19 cellular contexts compared by ENCODE assay signal in the genomic region with DNA sequence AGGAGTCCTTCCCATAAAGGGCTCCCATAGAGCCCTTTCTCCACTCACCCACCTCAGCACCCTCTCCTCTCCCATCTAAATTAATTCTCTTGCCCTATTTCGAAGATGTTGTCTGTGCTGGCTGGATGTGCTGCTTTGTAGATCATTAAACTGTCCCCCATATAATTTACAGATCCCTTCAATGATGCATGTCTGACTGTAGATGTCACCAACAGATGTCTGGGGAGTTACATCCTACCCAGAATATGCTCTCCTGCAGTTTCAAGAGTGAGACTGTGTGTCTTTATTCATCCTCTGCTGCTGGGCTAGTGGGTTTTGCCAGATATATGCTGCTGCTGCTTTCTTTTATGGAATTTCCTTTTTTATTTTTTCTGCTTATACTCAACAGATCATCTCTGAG.
DNase-seq lines count a peak whose midpoint lies in the region; ATAC-seq and TF ChIP-seq lines count a peak whose summit lies in the region.
"Had no signal": no experiment of that assay in that cellular context is flagged by ENCODE, and none has a peak within 500 bp of the region (broad histone marks: within the 10 kb centered on the region; RNA-seq: fewer than 3 reads in every experiment).

No MANE protein-coding gene starts in this region.

- WGBS in SK-N-SH (ENCODE audit: low lambda C conversion rate), result 5% methylated on average over 1 of the region's 1 CpG

- no peak for TF ChIP-seq CTCF in SK-N-SH (IDR thresholded peaks at IDR 0.05)
- TF ChIP-seq CTCF in WERI-Rb-1 (IDR thresholded peaks at IDR 0.05; ENCODE audit: low read depth, low read length), result no peak
- TF ChIP-seq CTCF in neural cell (IDR thresholded peaks at IDR 0.05; ENCODE audit: poor library complexity, severe bottlenecking), result peak; percentile 61

- no peaks in the 10 kb centered on the region for H3K36me3 ChIP-seq in SK-N-SH (replicated peaks in 1 of 2; ENCODE audit: control insufficient read depth in 1 of 2, insufficient read depth in 2 of 2, low read length in 1 of 2)
- no peaks in the 10 kb centered on the region for H3K36me3 ChIP-seq in WERI-Rb-1
- no peaks in the 10 kb centered on the region for H3K36me3 ChIP-seq in neural cell (ENCODE audit: insufficient read depth, low read length)
- H3K36me3 ChIP-seq: gastrocnemius medialis, HAP-1, MG63, vagina had no signal

- POLR2A ChIA-PET in SK-N-SH (lab: Yijun Ruan, JAX) (no interaction called here), HEK293T (lab: Yijun Ruan, JAX) (no interaction called here)

- no peaks in the 10 kb centered on the region for H3K9me2 ChIP-seq in SK-N-SH
- no peaks in the 10 kb centered on the region for H3K9me2 ChIP-seq in neural cell (ENCODE audit: insufficient read depth, low read length)

- H3K9me3 ChIP-seq in SK-N-SH (no peaks in the 10 kb centered on the region), WERI-Rb-1 (ENCODE audit: severe bottlenecking) (peaks cover 6% of the 10 kb centered on the region), neural cell (ENCODE audit: low read length) (no peaks in the 10 kb centered on the region)
- H3K9me3 ChIP-seq: A549, gastrocnemius medialis, HAP-1, vagina had no signal

- TF ChIP-seq RAD21 in SK-N-SH (IDR thresholded peaks at IDR 0.05; ENCODE audit: low read length), result no peak
- TF ChIP-seq RAD21 in neural cell (conservative IDR thresholded peaks at IDR 0.05), result peak; percentile 70

- peak; percentile 39 for DNase-seq in SK-N-SH
- no peak for DNase-seq in HEK293T (ENCODE audit: extremely low spot score)
- no peak for DNase-seq in WERI-Rb-1
- DNase-seq in hypothalamus (lab: John Stamatoyannopoulos, UW), result no peak
- no peak for DNase-seq in left lobe of liver (ENCODE audit: low spot score)
- DNase-seq: CD4-positive, alpha-beta T cell; cerebellar nuclear complex; gastrocnemius medialis; mammary epithelial cell; MG63; NCI-H187; stimulated activated CD4-positive, alpha-beta T cell treated with anti-CD3 and anti-CD28 coated beads, Interleukin-1b, Interleukin-23, amount 100 ng/mL, for 48 hours had no signal

- H3K27me3 ChIP-seq in SK-N-SH (ENCODE audit: insufficient read depth) (no peaks in the 10 kb centered on the region), WERI-Rb-1 (ENCODE audit: insufficient read depth, low read depth, severe bottlenecking) (no peaks in the 10 kb centered on the region), neural cell (ENCODE audit: insufficient read depth, low read depth, low read length) (no peaks in the 10 kb centered on the region)
- H3K27me3 ChIP-seq: gastrocnemius medialis, MG63, vagina had no signal

- H2AFZ ChIP-seq in SK-N-SH (ENCODE audit: low read depth) (no peak overlapping the region), neural cell (ENCODE audit: low read depth, low read length) (peak overlapping the region; percentile 34)

- peaks cover 0 to 4% of the 10 kb centered on the region in 2 experiments; a peak in 2 of 4 replicates for H3K4me1 ChIP-seq in SK-N-SH (ENCODE audit: control insufficient read depth in 1 of 2, insufficient read depth in 2 of 2, low read depth in 1 of 2, low read length in 1 of 2)
- H3K4me1 ChIP-seq: A549, gastrocnemius medialis, HAP-1, vagina had no signal

- CTCF ChIA-PET in SK-N-SH (lab: Yijun Ruan, JAX) (interaction anchor here (0.7 kb wide), 1 partner anchor 35 kb away, joined by 4 read pairs; no protein-coding TSS in a partner anchor), HEK293T (lab: Yijun Ruan, JAX) (no interaction called here)

- TF ChIP-seq EP300 in SK-N-SH (IDR thresholded peaks at IDR 0.05; ENCODE audit: borderline replicate concordance in 1 of 2, low read depth in 1 of 2, low read length in 1 of 2) (no peak), neural cell (conservative IDR thresholded peaks at IDR 0.05; ENCODE audit: poor library complexity, severe bottlenecking) (peak; percentile 87)

- ATAC-seq in SK-N-SH treated with all-trans-retinoic acid at 6 μM for 48 hours (no peak), HG03025 (IDR thresholded peaks at IDR 0.05; ENCODE audit: low FRiP score, unreplicated experiment) (no peak), left lobe of liver (no peak)
- ATAC-seq: A549, gastrocnemius medialis, Panc1 had no signal

- H3K9ac ChIP-seq in SK-N-SH, result no peak overlapping the region
- H3K9ac ChIP-seq in neural cell (ENCODE audit: low read length), result peak overlapping the region; percentile 62

- H4K20me1 ChIP-seq in SK-N-SH (ENCODE audit: insufficient read depth) (no peaks in the 10 kb centered on the region), neural cell (ENCODE audit: insufficient read depth) (no peaks in the 10 kb centered on the region)

- H3K27ac ChIP-seq in SK-N-SH (ENCODE audit: low read depth in 2 of 2, low read length in 1 of 2), result peak overlapping the region in 1 of 2 experiments; percentile 14; a peak in 1 of 4 replicates
- H3K27ac ChIP-seq in WERI-Rb-1, result peak overlapping the region; percentile 44
- peak overlapping the region; percentile 88 for H3K27ac ChIP-seq in neural cell (ENCODE audit: low read length)
- H3K27ac ChIP-seq: A549, gastrocnemius medialis, vagina had no signal

- no peak overlapping the region for H3K4me2 ChIP-seq in SK-N-SH
- H3K4me2 ChIP-seq in neural cell (ENCODE audit: low read length), result peak overlapping the region; percentile 51
- H3K4me2 ChIP-seq: A549 had no signal

- no peak overlapping the region for H3K4me3 ChIP-seq in SK-N-SH (ENCODE audit: low read depth in 2 of 2, low read length in 1 of 2)
- H3K4me3 ChIP-seq in WERI-Rb-1 (ENCODE audit: low read depth, low read length), result no peak overlapping the region
- H3K4me3 ChIP-seq in neural cell (ENCODE audit: low read length), result peak overlapping the region; percentile 49
- H3K4me3 ChIP-seq: A549, gastrocnemius medialis, HAP-1, MG63, vagina had no signal

- H3F3A ChIP-seq in SK-N-SH (replicated peaks; ENCODE audit: insufficient read depth) (no peaks in the 10 kb centered on the region), neural cell (ENCODE audit: insufficient read depth, low read length, poor library complexity, severe bottlenecking) (no peaks in the 10 kb centered on the region)

- H3K79me2 ChIP-seq in SK-N-SH (ENCODE audit: insufficient read depth) (no peaks in the 10 kb centered on the region), neural cell (replicated peaks; ENCODE audit: insufficient read depth, low read length) (no peaks in the 10 kb centered on the region)

TF ChIP-seq in SK-N-SH, 30 proteins besides CTCF, POLR2A, EP300 and RAD21 (continues in another document):
- TF ChIP-seq SMC3 (IDR thresholded peaks at IDR 0.05; ENCODE audit: low read depth, low read length) (no peak), FOXM1 (IDR thresholded peaks at IDR 0.05; ENCODE audit: low read depth) (no peak), EZH2phosphoT487 (IDR thresholded peaks at IDR 0.05; ENCODE audit: borderline replicate concordance, low read depth) (no peak), PBX3 (IDR thresholded peaks at IDR 0.05) (no peak)

TF ChIP-seq in SK-N-SH treated with all-trans-retinoic acid at 6 μM for 48 hours, 23 proteins besides CTCF, POLR2A, EP300 and RAD21 (continues in another document):
- TF ChIP-seq OSR1 (CRISPR knock-in tag; IDR thresholded peaks at IDR 0.05) (no peak), TOX (CRISPR knock-in tag; IDR thresholded peaks at IDR 0.05; ENCODE audit: borderline replicate concordance) (no peak), CSDC2 (CRISPR knock-in tag; IDR thresholded peaks at IDR 0.05) (no peak), TCF4 (CRISPR knock-in tag; IDR thresholded peaks at IDR 0.05; ENCODE audit: borderline replicate concordance) (no peak), ZFP3 (CRISPR knock-in tag; IDR thresholded peaks at IDR 0.05) (no peak), ESRRG (CRISPR knock-in tag; IDR thresholded peaks at IDR 0.05) (no peak), BACH2 (CRISPR knock-in tag; IDR thresholded peaks at IDR 0.05; ENCODE audit: borderline replicate concordance) (no peak), ISL1 (CRISPR knock-in tag; IDR thresholded peaks at IDR 0.05) (no peak), ZNF565 (CRISPR knock-in tag; conservative IDR thresholded peaks at IDR 0.05; ENCODE audit: low read depth) (no peak)

TF ChIP-seq in HEK293T, 16 proteins besides CTCF, POLR2A, EP300 and RAD21:
- no peak for TF ChIP-seq FOXM1 (IDR thresholded peaks at IDR 0.05; ENCODE audit: borderline replicate concordance)
- TF ChIP-seq, protein P1, sequence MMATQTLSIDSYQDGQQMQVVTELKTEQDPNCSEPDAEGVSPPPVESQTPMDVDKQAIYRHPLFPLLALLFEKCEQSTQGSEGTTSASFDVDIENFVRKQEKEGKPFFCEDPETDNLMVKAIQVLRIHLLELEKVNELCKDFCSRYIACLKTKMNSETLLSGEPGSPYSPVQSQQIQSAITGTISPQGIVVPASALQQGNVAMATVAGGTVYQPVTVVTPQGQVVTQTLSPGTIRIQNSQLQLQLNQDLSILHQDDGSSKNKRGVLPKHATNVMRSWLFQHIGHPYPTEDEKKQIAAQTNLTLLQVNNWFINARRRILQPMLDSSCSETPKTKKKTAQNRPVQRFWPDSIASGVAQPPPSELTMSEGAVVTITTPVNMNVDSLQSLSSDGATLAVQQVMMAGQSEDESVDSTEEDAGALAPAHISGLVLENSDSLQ (IDR thresholded peaks at IDR 0.05), result peak; percentile 77
TF ChIP-seq in HEK293T: peak in this region for 1.

TF ChIP-seq in neural cell, 6 proteins besides CTCF, POLR2A, EP300 and RAD21 (continues in another document):
- no peak for TF ChIP-seq EZH2 (IDR thresholded peaks at IDR 0.05; ENCODE audit: borderline replicate concordance, insufficient read depth, low read length, poor library complexity, severe bottlenecking)
- TF ChIP-seq TAF1 (IDR thresholded peaks at IDR 0.05; ENCODE audit: low read depth), result no peak
- TF ChIP-seq REST (IDR thresholded peaks at IDR 0.05; ENCODE audit: borderline replicate concordance), result peak; percentile 36
